ENCODE assay signal across 8 cellular contexts in the genomic region with DNA sequence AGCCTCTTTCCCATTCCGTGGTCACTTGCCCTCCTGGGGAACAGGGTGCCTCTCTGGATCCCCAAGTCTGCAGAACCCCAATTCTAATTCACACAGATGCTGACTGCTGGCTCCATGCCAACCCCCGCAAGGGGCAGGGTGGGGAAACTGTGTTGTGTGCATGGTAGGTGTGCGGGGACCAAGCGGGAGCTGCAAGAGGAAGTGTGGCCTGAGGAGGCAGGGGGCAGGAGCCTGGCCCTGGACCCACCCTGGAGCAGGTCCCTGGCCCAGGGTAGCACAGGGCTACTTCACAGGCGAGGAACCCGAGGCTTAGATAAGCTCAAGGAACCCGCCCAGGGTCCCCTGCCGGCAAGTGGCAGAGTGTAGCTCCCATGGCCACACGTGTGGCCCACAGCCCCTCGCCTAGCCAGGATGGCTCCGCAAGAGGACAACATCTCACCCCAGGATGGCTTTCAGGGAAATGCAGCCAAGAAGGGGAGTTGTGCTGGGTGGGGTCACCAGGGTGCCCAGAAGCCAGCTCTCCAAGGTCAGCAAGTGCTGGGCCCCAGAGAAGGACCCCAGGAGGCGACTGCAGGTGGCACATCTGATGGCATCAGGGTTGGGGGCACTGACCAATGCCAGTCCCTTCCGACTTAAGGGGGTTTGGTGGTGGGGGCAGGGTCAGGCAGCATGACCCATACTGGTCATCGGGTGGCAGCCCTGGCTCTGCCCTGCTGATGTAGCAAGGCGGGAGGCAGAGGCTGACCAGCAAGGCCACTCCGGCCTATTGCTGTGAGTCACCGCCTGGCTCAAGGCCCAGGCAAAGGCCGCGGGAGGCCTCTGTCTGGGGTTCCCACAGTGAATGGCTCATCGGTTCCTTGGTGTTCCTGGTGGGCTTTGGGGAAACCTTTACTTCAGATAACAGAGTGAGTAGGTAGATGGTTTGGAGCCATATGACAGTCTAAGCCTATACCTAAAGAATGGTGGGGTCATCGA. TPM values are rescaled to one million over a fixed set of nuclear protein-coding genes. Genes with fewer than 3 reads are reported as not detected.
DNase-seq lines count a peak whose midpoint lies in the region; ATAC-seq and TF ChIP-seq lines count a peak whose summit lies in the region.

No MANE protein-coding gene starts in this region.

- no peak overlapping the region for H3K9ac ChIP-seq in rectal smooth muscle tissue (ENCODE audit: low read length)

- DNase-seq in EL: peak; percentile 96
- peak in 39 of 56 donors; percentile 15 to 84 (median 58) for DNase-seq in amygdala (lab: John Stamatoyannopoulos, UW)
- DNase-seq in heart right ventricle: peak; percentile 83 to 85
- no peak for DNase-seq in activated T-cell treated with anti-CD3 and anti-CD28 coated beads for 4 hours
- DNase-seq in GM23338 (ENCODE audit: low spot score): no peak
- DNase-seq in activated CD4-positive, alpha-beta T cell treated with anti-CD3 and anti-CD28 coated beads, Interleukin-2, amount 10 ng/mL, durations not matched to agents 7 days and 5 days: no peak

- no peaks in the 10 kb centered on the region for H4K20me1 ChIP-seq in GM23338 (replicated peaks; ENCODE audit: insufficient read depth)

- no peak overlapping the region for H3K4me3 Mint-ChIP-seq in GM23338
- H3K4me3 Mint-ChIP-seq in activated CD4-positive, alpha-beta T cell treated with anti-CD3 and anti-CD28 coated beads, Interleukin-2, amount 10 ng/mL, durations not matched to agents 7 days and 5 days: no peak overlapping the region

- 54 to 57% methylated on average over 21 of the region's 21 CpGs for WGBS in heart right ventricle, 2 donors

- H3K9me2 ChIP-seq in GM23338 (ENCODE audit: insufficient read depth): no peaks in the 10 kb centered on the region

- H3K36me3 Mint-ChIP-seq in GM23338 (ENCODE audit: low read depth): no peaks in the 10 kb centered on the region
- no peaks in the 10 kb centered on the region for H3K36me3 Mint-ChIP-seq in activated CD4-positive, alpha-beta T cell treated with anti-CD3 and anti-CD28 coated beads, Interleukin-2, amount 10 ng/mL, durations not matched to agents 7 days and 5 days (ENCODE audit: low read depth)

- H3K36me3 ChIP-seq in heart right ventricle (peaks cover 0 to 4% (median 0%) of the 10 kb centered on the region in 9 donors), rectal smooth muscle tissue (ENCODE audit: control insufficient read depth, insufficient read depth, low read length) (no peaks in the 10 kb centered on the region), GM23338 (ENCODE audit: insufficient read depth) (no peaks in the 10 kb centered on the region)

- no peak overlapping the region for H2AFZ ChIP-seq in GM23338

- peaks cover 30 to 81% (median 64%) of the 10 kb centered on the region in 9 donors for H3K4me1 ChIP-seq in heart right ventricle
- H3K4me1 ChIP-seq in rectal smooth muscle tissue (ENCODE audit: control insufficient read depth, insufficient read depth, low read length): peaks cover 75% of the 10 kb centered on the region
- peaks cover 13% of the 10 kb centered on the region; the same call in 1 of the 2 replicates for H3K4me1 ChIP-seq in GM23338 (ENCODE audit: insufficient read depth)

- H3K27ac Mint-ChIP-seq in GM23338: no peak overlapping the region
- no peak overlapping the region for H3K27ac Mint-ChIP-seq in activated CD4-positive, alpha-beta T cell treated with anti-CD3 and anti-CD28 coated beads, Interleukin-2, amount 10 ng/mL, durations not matched to agents 7 days and 5 days

- CTCF ChIA-PET in activated CD4-positive, alpha-beta T cell treated with anti-CD3 and anti-CD28 coated beads, Interleukin-2, amount 10 ng/mL, durations not matched to agents 7 days and 5 days (lab: Charles Lee): interaction anchor here (1.3 kb wide), 1 partner anchor 9 kb away, joined by 3 read pairs; no protein-coding TSS in a partner anchor

- intact Hi-C loops in heart right ventricle (cut with DNase I): loop anchor here in 2 of 10 donors (5.0 kb wide), 1 partner anchor 36 kb away; a partner anchor contains a TSS

- no peaks in the 10 kb centered on the region for H3K79me2 ChIP-seq in GM23338 (replicated peaks; ENCODE audit: insufficient read depth)

- ATAC-seq in heart right ventricle (peak; percentile 75 to 90 (median 88)), esophagus mucosa (no peak), GM23338 (no peak)

- POLR2A ChIA-PET in activated CD4-positive, alpha-beta T cell treated with anti-CD3 and anti-CD28 coated beads, Interleukin-2, amount 10 ng/mL, durations not matched to agents 7 days and 5 days (lab: Charles Lee): no interaction called here

- H3K27me3 Mint-ChIP-seq in GM23338 (ENCODE audit: insufficient read depth, low read depth, poor library complexity): peaks cover 22% of the 10 kb centered on the region
- H3K27me3 Mint-ChIP-seq in activated CD4-positive, alpha-beta T cell treated with anti-CD3 and anti-CD28 coated beads, Interleukin-2, amount 10 ng/mL, durations not matched to agents 7 days and 5 days: peaks cover 23% of the 10 kb centered on the region

- H3K27ac ChIP-seq in heart right ventricle (peak overlapping the region in 6 of 10 donors; percentile 14 to 83 (median 36)), rectal smooth muscle tissue (ENCODE audit: low read depth, low read length) (peak overlapping the region; percentile 51), GM23338 (ENCODE audit: low read depth) (no peak overlapping the region)

- H3K4me1 Mint-ChIP-seq in GM23338: peaks cover 36% of the 10 kb centered on the region
- H3K4me1 Mint-ChIP-seq in activated CD4-positive, alpha-beta T cell treated with anti-CD3 and anti-CD28 coated beads, Interleukin-2, amount 10 ng/mL, durations not matched to agents 7 days and 5 days: peaks cover 8% of the 10 kb centered on the region

- no peak for TF ChIP-seq CTCF in heart right ventricle (IDR thresholded peaks at IDR 0.05)
- TF ChIP-seq CTCF in GM23338 (conservative IDR thresholded peaks at IDR 0.05; ENCODE audit: low read depth in 2 of 2): no peak

- H3K4me2 ChIP-seq in GM23338: no peak overlapping the region

- H3K4me3 ChIP-seq in heart right ventricle (no peak overlapping the region), rectal smooth muscle tissue (ENCODE audit: low read length) (no peak overlapping the region), GM23338 (no peak overlapping the region)

- H3K9me3 ChIP-seq in heart right ventricle: no peaks in the 10 kb centered on the region

- no peaks in the 10 kb centered on the region for H3F3A ChIP-seq in GM23338 (replicated peaks; ENCODE audit: low read depth)

- peaks cover 0 to 4% (median 0%) of the 10 kb centered on the region in 7 donors for H3K27me3 ChIP-seq in heart right ventricle
- peaks cover 7% of the 10 kb centered on the region for H3K27me3 ChIP-seq in rectal smooth muscle tissue (ENCODE audit: control insufficient read depth, insufficient read depth, low read length)
- H3K27me3 ChIP-seq in GM23338 (ENCODE audit: insufficient read depth): no peaks in the 10 kb centered on the region

- no peaks in the 10 kb centered on the region for H3K9me3 Mint-ChIP-seq in GM23338
- H3K9me3 Mint-ChIP-seq in activated CD4-positive, alpha-beta T cell treated with anti-CD3 and anti-CD28 coated beads, Interleukin-2, amount 10 ng/mL, durations not matched to agents 7 days and 5 days: no peaks in the 10 kb centered on the region

TF ChIP-seq in GM23338, 12 proteins besides CTCF, POLR2A, EP300 and RAD21:
- no peak for TF ChIP-seq NANOG (IDR thresholded peaks at IDR 0.05; ENCODE audit: borderline replicate concordance)
- no peak for TF ChIP-seq EZH2phosphoT487 (IDR thresholded peaks at IDR 0.05; ENCODE audit: unreplicated experiment)
- no peak for TF ChIP-seq EZH2 (IDR thresholded peaks at IDR 0.05; ENCODE audit: low read depth, unreplicated experiment)
- TF ChIP-seq CREB1 (CRISPR knock-in tag; IDR thresholded peaks at IDR 0.05; ENCODE audit: low read depth): no peak
- no peak for TF ChIP-seq ZNF114 (CRISPR knock-in tag; IDR thresholded peaks at IDR 0.05)
- no peak for TF ChIP-seq POLR2AphosphoS5 (IDR thresholded peaks at IDR 0.05; ENCODE audit: low read depth)
TF ChIP-seq in GM23338: peak in this region for 0.

RNA-seq across cellular contexts. Expression of a gene that starts 37.3 kb away (rescaled TPM):
- total RNA-seq in heart right ventricle (10 to 100 TPM; 28.6 to 49.2 (median 36.3) TPM), esophagus mucosa (6.0 TPM)
- polyA plus RNA-seq in heart right ventricle (10 to 100 TPM in 1 of 2 donors, 1 to 10 TPM in 1; 9.1 to 11.0 TPM), GM23338 (2016; fragmentation: Nextera tagmentation; extraction: Ambion mirVana) (4.7 and 7.0 TPM in 2 replicates)
- total RNA-seq in GM23338 (2014; rRNA removed; shearing (Covaris generic)): 18.1 and 24.1 TPM in 2 replicates
- total RNA-seq in activated CD4-positive, alpha-beta T cell treated with anti-CD3 and anti-CD28 coated beads, Interleukin-2, amount 10 ng/mL, durations not matched to agents 7 days and 5 days: under 1 TPM in 1 of 2 experiments, not detected in 1; 0.12 TPM

Comparison
In these comparisons a context has a peak if more than half of its experiments do, and no peak if none do; other contexts are left out.
1. DNase-seq: peak in EL (single experiment), amygdala (39 of 56) and heart right ventricle (2 of 2); none in activated T-cell treated with anti-CD3 and anti-CD28 coated beads for 4 hours (single experiment), GM23338 (single experiment) and activated CD4-positive, alpha-beta T cell treated with anti-CD3 and anti-CD28 coated beads, Interleukin-2, amount 10 ng/mL, durations not matched to agents 7 days and 5 days (single experiment).
2. ATAC-seq: peak in heart right ventricle (8 of 8); none in esophagus mucosa (single experiment) and GM23338 (single experiment).